Comparison of ENCODE assay signal across 26 cellular contexts in the genomic region with DNA sequence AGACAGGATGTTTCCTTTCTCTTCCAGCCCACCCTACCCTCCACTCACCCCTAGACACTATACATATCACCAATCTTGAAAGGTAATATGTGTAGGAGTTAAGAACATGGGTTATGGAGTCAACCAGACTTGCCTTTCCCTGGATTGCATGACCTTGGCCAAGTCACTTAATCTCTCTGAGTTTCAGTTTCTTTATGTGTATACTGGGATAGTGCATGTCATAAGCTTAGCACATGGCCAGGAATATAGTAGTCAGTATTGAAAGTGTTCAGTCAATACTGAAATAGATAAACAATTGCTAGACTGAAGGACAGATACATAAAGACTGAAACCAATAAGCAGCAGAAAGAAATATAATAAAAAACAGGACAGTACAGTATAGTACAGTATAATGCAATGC.
DNase-seq lines count a peak whose midpoint lies in the region; ATAC-seq and TF ChIP-seq lines count a peak whose summit lies in the region.
"Had no signal": no experiment of that assay in that cellular context is flagged by ENCODE, and none has a peak within 500 bp of the region (broad histone marks: within the 10 kb centered on the region; RNA-seq: fewer than 3 reads in every experiment).

No MANE protein-coding gene starts in this region.

- no peak for TF ChIP-seq CTCF in gastrocnemius medialis (IDR thresholded peaks at IDR 0.05 in 4 of 5, conservative IDR thresholded peaks at IDR 0.05 in 1 of 5)

- H3K27ac ChIP-seq in gastrocnemius medialis = no peak overlapping the region
- H3K27ac ChIP-seq: hepatocyte, SK-N-MC, suprapubic skin, vagina had no signal

- H3K9me3 ChIP-seq in gastrocnemius medialis = no peaks in the 10 kb centered on the region
- H3K9me3 ChIP-seq: suprapubic skin, vagina had no signal

- H3K9me3 Mint-ChIP-seq in activated T-cell treated with anti-CD3 and anti-CD28 coated beads, Interleukin-2, amount 50 U/mL, for 24 hours = peaks cover 10% of the 10 kb centered on the region
- no peaks in the 10 kb centered on the region for H3K9me3 Mint-ChIP-seq in stimulated activated effector memory CD8-positive, alpha-beta T cell treated with anti-CD3 and anti-CD28 coated beads, Interleukin-12 subunit alpha, Interleukin-12 subunit beta, amount 100 ng/mL, for 72 hours

- H3K4me3 Mint-ChIP-seq in activated T-cell treated with anti-CD3 and anti-CD28 coated beads, Interleukin-2, amount 50 U/mL, for 24 hours = no peak overlapping the region
- no peak overlapping the region for H3K4me3 Mint-ChIP-seq in stimulated activated effector memory CD8-positive, alpha-beta T cell treated with anti-CD3 and anti-CD28 coated beads, Interleukin-12 subunit alpha, Interleukin-12 subunit beta, amount 100 ng/mL, for 72 hours
- H3K4me3 Mint-ChIP-seq: brain; neural crest cell; T-helper 2 cell treated with Interferon-gamma antibody and Interleukin-4, amounts not matched to agents 5 μg/mL and 100 μg/mL, for 36 hours; WTC11 had no signal

- intact Hi-C loops in gastrocnemius medialis (cut with DNase I; ENCODE audit: low total_unique reads) = no loop called here

- no peak overlapping the region for H3K4me3 ChIP-seq in gastrocnemius medialis
- H3K4me3 ChIP-seq: hepatocyte, SK-N-MC, suprapubic skin, vagina had no signal

- ATAC-seq in HG02642 (IDR thresholded peaks at IDR 0.05; ENCODE audit: poor library complexity, unreplicated experiment) (peak; percentile 35), gastrocnemius medialis (no peak)
- ATAC-seq in stimulated activated effector memory CD8-positive, alpha-beta T cell treated with anti-CD3 and anti-CD28 coated beads, Interleukin-12 subunit alpha, Interleukin-12 subunit beta, amount 100 ng/mL, for 72 hours = peak; percentile 27
- ATAC-seq: sciatic nerve, WTC11 had no signal

- H3K4me1 ChIP-seq in gastrocnemius medialis = no peaks in the 10 kb centered on the region
- H3K4me1 ChIP-seq: suprapubic skin, vagina had no signal

- H3K27me3 ChIP-seq in gastrocnemius medialis = no peaks in the 10 kb centered on the region
- H3K27me3 ChIP-seq: hepatocyte, suprapubic skin, vagina had no signal

- peak overlapping the region; percentile 65 for H3K27ac Mint-ChIP-seq in activated T-cell treated with anti-CD3 and anti-CD28 coated beads, Interleukin-2, amount 50 U/mL, for 24 hours
- H3K27ac Mint-ChIP-seq in stimulated activated effector memory CD8-positive, alpha-beta T cell treated with anti-CD3 and anti-CD28 coated beads, Interleukin-12 subunit alpha, Interleukin-12 subunit beta, amount 100 ng/mL, for 72 hours = no peak overlapping the region
- H3K27ac Mint-ChIP-seq: T-helper 2 cell treated with Interferon-gamma antibody and Interleukin-4, amounts not matched to agents 5 μg/mL and 100 μg/mL, for 36 hours; WTC11 had no signal

- in situ Hi-C loops in gastrocnemius medialis (cut with MboI; ENCODE audit: low sequenced_read_pairs in 4 of 4) = no loop called here

- TF ChIP-seq POLR2A in gastrocnemius medialis (IDR thresholded peaks at IDR 0.05) = no peak

- H3K36me3 ChIP-seq in gastrocnemius medialis = no peaks in the 10 kb centered on the region
- H3K36me3 ChIP-seq: suprapubic skin, vagina had no signal

- peaks cover 1% of the 10 kb centered on the region for H3K36me3 Mint-ChIP-seq in activated T-cell treated with anti-CD3 and anti-CD28 coated beads, Interleukin-2, amount 50 U/mL, for 24 hours (ENCODE audit: low read depth)
- peaks cover 8% of the 10 kb centered on the region for H3K36me3 Mint-ChIP-seq in stimulated activated effector memory CD8-positive, alpha-beta T cell treated with anti-CD3 and anti-CD28 coated beads, Interleukin-12 subunit alpha, Interleukin-12 subunit beta, amount 100 ng/mL, for 72 hours
- H3K36me3 Mint-ChIP-seq: brain, WTC11 had no signal

- DNase-seq in activated T-cell treated with anti-CD3 and anti-CD28 coated beads, Interleukin-2, amount 50 U/mL, for 24 hours = no peak
- DNase-seq in activated T-cell treated with anti-CD3 and anti-CD28 coated beads for 4 hours (no peak), OCI-M1 (lab: John Stamatoyannopoulos, UW) (peak; percentile 5), gastrocnemius medialis (no peak), NCI-H1436 treated with DMSO at 0.1 percent for 48 hours (lab: John Stamatoyannopoulos, UW) (no peak), NCI-H226 (no peak)
- DNase-seq in stimulated activated effector memory CD8-positive, alpha-beta T cell treated with anti-CD3 and anti-CD28 coated beads, Interleukin-12 subunit alpha, Interleukin-12 subunit beta, amount 100 ng/mL, for 72 hours (ENCODE audit: low spot score in 2 of 2) = no peak
- DNase-seq: activated CD8-positive, alpha-beta memory T cell treated with anti-CD3 and anti-CD28 coated beads for 24 hours; COR-L47; DMS79; effector CD4-positive, alpha-beta T cell; foreskin melanocyte; H7; NCI-H510A treated with DMSO at 0.1 percent for 48 hours; posterior cingulate gyrus; RPMI8226 had no signal

- no peaks in the 10 kb centered on the region for H3K27me3 Mint-ChIP-seq in activated T-cell treated with anti-CD3 and anti-CD28 coated beads, Interleukin-2, amount 50 U/mL, for 24 hours
- H3K27me3 Mint-ChIP-seq: brain had no signal

- H3K4me1 Mint-ChIP-seq in activated T-cell treated with anti-CD3 and anti-CD28 coated beads, Interleukin-2, amount 50 U/mL, for 24 hours (ENCODE audit: low read depth) = peaks cover 67% of the 10 kb centered on the region
- H3K4me1 Mint-ChIP-seq in stimulated activated effector memory CD8-positive, alpha-beta T cell treated with anti-CD3 and anti-CD28 coated beads, Interleukin-12 subunit alpha, Interleukin-12 subunit beta, amount 100 ng/mL, for 72 hours = peaks cover 61% of the 10 kb centered on the region

Comparison
In these comparisons a context has a peak if more than half of its experiments do, and no peak if none do; other contexts are left out.
1. ATAC-seq: peak in HG02642 (single experiment) and stimulated activated effector memory CD8-positive, alpha-beta T cell treated with anti-CD3 and anti-CD28 coated beads, Interleukin-12 subunit alpha, Interleukin-12 subunit beta, amount 100 ng/mL, for 72 hours (single experiment); none in gastrocnemius medialis (0 of 2).